Comparison of ENCODE assay signal across 34 cellular contexts in the genomic region with DNA sequence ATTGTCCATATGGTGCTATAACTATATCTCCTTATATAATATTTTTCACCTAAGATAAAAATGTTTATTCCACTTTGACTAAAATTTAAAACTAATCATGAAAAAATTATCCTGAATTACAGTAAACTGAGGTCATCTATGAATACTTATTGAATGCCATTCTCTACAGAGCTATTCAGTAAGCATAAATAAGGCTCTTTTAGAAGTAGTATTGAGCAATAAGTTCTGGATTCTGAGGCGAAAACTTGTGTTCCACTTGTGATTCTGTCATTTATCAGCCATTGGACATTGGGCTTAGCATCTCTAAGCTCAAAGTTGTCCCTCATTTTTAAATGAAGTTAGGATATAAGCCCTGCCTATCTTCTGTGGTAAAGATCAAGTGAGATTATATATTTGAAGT.
"Had no signal": no experiment of that assay in that cellular context is flagged by ENCODE, and none has a peak within 500 bp of the region (broad histone marks: within the 10 kb centered on the region; RNA-seq: fewer than 3 reads in every experiment).

No MANE protein-coding gene starts in this region.

- H3K4me3 ChIP-seq: MG63 had no signal

- DNase-seq: Karpas-422, Kasumi-1, MG63, MM.1S, NCI-H1048, NCI-H1092, NCI-H1092 treated with DMSO at 0.1 percent for 48 hours, NCI-H1105, NCI-H1105 treated with DMSO at 0.1 percent for 48 hours, NCI-H1417, NCI-H1417 treated with DMSO at 0.1 percent for 48 hours, NCI-H1436, NCI-H1436 treated with DMSO at 0.1 percent for 48 hours, NCI-H146, NCI-H1694, NCI-H1694 treated with DMSO at 0.1 percent for 48 hours, NCI-H187, NCI-H187 treated with DMSO at 0.1 percent for 48 hours, NCI-H1930, NCI-H2029, NCI-H2029 treated with DMSO at 0.1 percent for 48 hours, NCI-H2081, NCI-H2081 treated with DMSO at 0.1 percent for 48 hours, NCI-H2107, NCI-H2171, NCI-H2171 treated with DMSO at 0.1 percent for 48 hours, NCI-H2227 treated with DMSO at 0.1 percent for 48 hours, NCI-H226, NCI-H345, NCI-H446, NCI-H446 treated with DMSO at 0.1 percent for 48 hours, NCI-H510A, NCI-H510A treated with DMSO at 0.1 percent for 48 hours, NCI-H524 had no signal

- H3K36me3 ChIP-seq: MG63 had no signal

- H3K27me3 ChIP-seq: MG63 had no signal

- H3K9me3 ChIP-seq: MG63 had no signal
